Comparison of ENCODE assay signal across 8 cellular contexts in the genomic region with DNA sequence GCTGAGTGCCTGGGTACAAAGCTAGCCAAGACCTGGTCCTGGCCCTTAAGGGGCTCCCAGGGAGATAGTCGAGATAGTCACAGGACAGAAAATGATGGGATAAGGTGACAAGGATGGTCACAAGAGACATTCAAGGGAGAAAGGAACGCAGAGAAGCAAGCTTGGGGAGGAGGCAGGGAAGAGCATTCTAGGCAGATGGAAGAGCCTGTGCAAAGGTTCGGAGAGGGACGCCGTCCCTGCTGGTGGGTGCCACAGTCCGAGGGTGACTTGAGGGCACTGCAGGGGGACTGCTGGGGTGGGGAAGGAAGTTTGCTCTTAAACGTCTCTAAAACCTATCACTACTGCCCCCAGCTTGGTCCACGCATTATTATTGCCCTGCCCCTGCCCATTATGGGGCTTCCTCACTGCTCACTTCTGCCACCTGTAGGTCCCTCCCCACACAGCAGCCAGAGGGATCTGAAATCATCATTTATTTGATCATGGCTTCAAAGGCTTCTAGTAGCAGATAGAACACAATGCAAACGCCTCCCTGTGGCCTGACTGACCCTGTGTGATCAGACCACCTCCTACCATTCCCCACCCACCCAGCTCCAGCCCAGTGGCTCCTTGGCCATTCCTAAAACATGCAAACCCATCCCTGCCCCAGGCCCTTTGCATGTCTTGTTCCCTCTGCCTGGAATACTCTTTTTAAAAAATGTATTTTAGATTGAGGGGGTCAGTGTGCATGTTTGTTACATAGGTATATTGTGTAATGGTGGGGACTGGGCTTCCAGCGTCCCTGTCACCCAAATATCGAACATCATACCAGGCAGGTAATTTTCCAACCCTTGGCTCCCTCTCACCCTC.
DNase-seq lines count a peak whose midpoint lies in the region; ATAC-seq, FAIRE-seq and TF ChIP-seq lines count a peak whose summit lies in the region.

No MANE protein-coding gene starts in this region.

- peaks cover 5% of the 10 kb centered on the region for H3K4me1 Mint-ChIP-seq in stimulated activated memory B cell treated with anti-CD40 and anti-IgM and Interleukin-4, amounts not matched to agents 10 μg/mL and 1 μg/mL and 100 μg/mL, for 72 hours

- no peaks in the 10 kb centered on the region for H3K9me3 ChIP-seq in cardiac muscle cell (ENCODE audit: low read depth)
- no peaks in the 10 kb centered on the region for H3K9me3 ChIP-seq in right atrium auricular region
- H3K9me3 ChIP-seq in kidney (ENCODE audit: control insufficient read depth in 1 of 2, low read length in 2 of 2): no peaks in the 10 kb centered on the region

- H3K27ac ChIP-seq in cardiac muscle cell (no peak overlapping the region), right atrium auricular region (no peak overlapping the region), kidney (ENCODE audit: low read depth in 2 of 2, low read length in 2 of 2) (no peak overlapping the region)

- no peaks in the 10 kb centered on the region for H3K27me3 Mint-ChIP-seq in stimulated activated memory B cell treated with anti-CD40 and anti-IgM and Interleukin-4, amounts not matched to agents 10 μg/mL and 1 μg/mL and 100 μg/mL, for 72 hours

- H3K4me3 Mint-ChIP-seq in stimulated activated memory B cell treated with anti-CD40 and anti-IgM and Interleukin-4, amounts not matched to agents 10 μg/mL and 1 μg/mL and 100 μg/mL, for 72 hours: no peak overlapping the region

- ATAC-seq in stimulated activated memory B cell treated with anti-CD40 and anti-IgM and Interleukin-4, amounts not matched to agents 10 μg/mL and 1 μg/mL and 100 μg/mL, for 72 hours: peak; percentile 46
- no peak for ATAC-seq in HG03025 (IDR thresholded peaks at IDR 0.05; ENCODE audit: low FRiP score, unreplicated experiment)

- intact Hi-C loops in kidney (cut with DNase I): loop anchor here (10.0 kb wide), 1 partner anchor 119 kb away; a partner anchor contains a TSS

- DNase-seq in cardiac muscle cell (ENCODE audit: low read depth in 1 of 2, low spot score in 1 of 2) (peak; percentile 28 to 36), right atrium auricular region (ENCODE audit: low spot score) (no peak), OCI-M1 (lab: John Stamatoyannopoulos, UW) (peak; percentile 82), kidney (peak; percentile 45), NCI-H2171 treated with DMSO at 0.1 percent for 48 hours (lab: John Stamatoyannopoulos, UW) (no peak)
- DNase-seq in activated effector memory CD4-positive, alpha-beta T cell treated with Interleukin-2 at 50 U/mL for 16 hours: peak; percentile 10

- H3K9ac ChIP-seq in kidney (ENCODE audit: low read length in 2 of 2): no peak overlapping the region

- peak; percentile 73 for TF ChIP-seq CTCF in cardiac muscle cell (IDR thresholded peaks at IDR 0.05; ENCODE audit: low read depth, low read length)
- TF ChIP-seq CTCF in right atrium auricular region (IDR thresholded peaks at IDR 0.05): peak in 1 of 2 donors; percentile 64
- peak; percentile 56 for TF ChIP-seq CTCF in kidney (IDR thresholded peaks at IDR 0.05; ENCODE audit: borderline replicate concordance, extremely low read depth, insufficient read depth)

- no peak for FAIRE-seq in kidney (lab: Jason Lieb, UNC)

- H3K4me3 ChIP-seq in cardiac muscle cell (no peak overlapping the region), right atrium auricular region (no peak overlapping the region), kidney (ENCODE audit: low read length in 2 of 2) (no peak overlapping the region)

- H3K9me3 Mint-ChIP-seq in stimulated activated memory B cell treated with anti-CD40 and anti-IgM and Interleukin-4, amounts not matched to agents 10 μg/mL and 1 μg/mL and 100 μg/mL, for 72 hours: no peaks in the 10 kb centered on the region

- no peaks in the 10 kb centered on the region for H3K4me1 ChIP-seq in cardiac muscle cell (ENCODE audit: low read depth)
- no peaks in the 10 kb centered on the region for H3K4me1 ChIP-seq in right atrium auricular region
- peaks cover 0 to 3% of the 10 kb centered on the region in 2 donors for H3K4me1 ChIP-seq in kidney (ENCODE audit: control insufficient read depth in 1 of 2, insufficient read depth in 1 of 2, low read depth in 1 of 2, low read length in 2 of 2)

- no peaks in the 10 kb centered on the region for H3K27me3 ChIP-seq in cardiac muscle cell
- H3K27me3 ChIP-seq in right atrium auricular region: no peaks in the 10 kb centered on the region

- no peak overlapping the region for H3K27ac Mint-ChIP-seq in stimulated activated memory B cell treated with anti-CD40 and anti-IgM and Interleukin-4, amounts not matched to agents 10 μg/mL and 1 μg/mL and 100 μg/mL, for 72 hours

- H3K36me3 ChIP-seq in cardiac muscle cell (no peaks in the 10 kb centered on the region), right atrium auricular region (no peaks in the 10 kb centered on the region), kidney (ENCODE audit: control insufficient read depth in 1 of 2, insufficient read depth in 2 of 2, low read length in 2 of 2) (no peaks in the 10 kb centered on the region)

- no peaks in the 10 kb centered on the region for H3K36me3 Mint-ChIP-seq in stimulated activated memory B cell treated with anti-CD40 and anti-IgM and Interleukin-4, amounts not matched to agents 10 μg/mL and 1 μg/mL and 100 μg/mL, for 72 hours

Comparison
In these comparisons a context has a peak if more than half of its experiments do, and no peak if none do; other contexts are left out.
1. DNase-seq: peak in cardiac muscle cell (2 of 2), OCI-M1 (single experiment), activated effector memory CD4-positive, alpha-beta T cell treated with Interleukin-2 at 50 U/mL for 16 hours (single experiment) and kidney (single experiment); none in right atrium auricular region (single experiment) and NCI-H2171 treated with DMSO at 0.1 percent for 48 hours (single experiment).